Comparison of ENCODE assay signal across 2 cellular contexts in genomic region chr2:157224448-157224847, GRCh38. TPM values are rescaled to one million over a fixed set of nuclear protein-coding genes. Genes with fewer than 3 reads are reported as not detected.
"Had no signal": no experiment of that assay in that cellular context is flagged by ENCODE, and none has a peak within 500 bp of the region (broad histone marks: within the 10 kb centered on the region; RNA-seq: fewer than 3 reads in every experiment).

No MANE protein-coding gene starts in this region.

RNA-seq across cellular contexts. Expression of gene GALNT5, which starts 33.1 kb away (rescaled TPM):
- total RNA-seq: OCI-LY7, SK-MEL-5 had no signal
